9 cellular contexts compared by ENCODE assay signal in the genomic region with DNA sequence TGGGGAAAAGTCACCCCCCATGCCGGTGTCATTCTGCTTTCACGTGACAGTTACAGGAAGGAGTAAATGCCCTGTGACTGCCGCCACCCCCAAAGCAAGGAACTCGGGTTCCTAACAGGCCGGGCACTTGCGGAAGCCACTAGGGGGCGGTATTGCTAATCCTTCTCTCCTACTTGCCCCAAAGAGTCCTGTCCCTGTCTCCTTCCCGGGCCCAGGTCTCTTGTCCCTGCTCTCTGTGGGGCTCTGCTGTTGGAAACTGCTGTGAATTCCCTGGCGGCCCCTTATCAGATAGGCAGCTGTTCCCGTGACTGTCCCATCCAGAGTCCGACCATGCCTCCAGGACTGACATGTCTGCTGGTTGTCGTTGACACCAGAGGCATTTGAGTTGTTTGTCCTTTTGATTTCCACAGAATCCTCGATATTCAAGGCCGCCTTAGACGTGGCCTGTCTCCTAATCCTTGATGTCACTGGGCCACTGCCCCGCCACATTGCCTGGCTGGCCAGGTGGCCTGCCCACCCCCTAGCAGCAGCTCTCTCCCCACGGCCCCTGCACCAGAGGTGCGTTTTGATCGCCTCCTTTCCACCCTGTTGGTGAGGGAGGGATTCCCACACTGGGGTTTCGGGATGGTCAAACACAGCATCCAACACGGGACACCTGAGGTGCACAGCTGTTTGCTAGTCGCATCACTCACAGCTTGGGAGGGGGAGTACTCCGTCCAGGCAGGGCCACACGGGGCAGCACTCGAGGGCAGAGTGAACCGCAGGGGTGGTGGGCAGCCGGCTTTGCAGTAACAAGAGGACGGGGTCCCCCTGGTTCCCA. TPM values are rescaled to one million over a fixed set of nuclear protein-coding genes. Genes with fewer than 3 reads are reported as not detected.
A peak's percentile ranks its signal among the peaks of the same experiment; 100 is the strongest.
DNase-seq lines count a peak whose midpoint lies in the region; ATAC-seq and TF ChIP-seq lines count a peak whose summit lies in the region.
"Had no signal": no experiment of that assay in that cellular context is flagged by ENCODE, and none has a peak within 500 bp of the region (broad histone marks: within the 10 kb centered on the region; RNA-seq: fewer than 3 reads in every experiment).

No MANE protein-coding gene starts in this region.

- no peaks in the 10 kb centered on the region for H3K4me1 Mint-ChIP-seq in activated naive CD4-positive, alpha-beta T cell treated with anti-CD3 and anti-CD28 coated beads for 36 hours (ENCODE audit: low read depth)

- H3K9me3 Mint-ChIP-seq in activated naive CD4-positive, alpha-beta T cell treated with anti-CD3 and anti-CD28 coated beads for 36 hours = no peaks in the 10 kb centered on the region

- peak; percentile 51 for DNase-seq in activated naive CD4-positive, alpha-beta T cell treated with anti-CD3 and anti-CD28 coated beads for 36 hours
- no peak for DNase-seq in activated naive CD4-positive, alpha-beta T cell treated with anti-CD3 and anti-CD28 coated beads, Interleukin-2, amount 50 U/mL, for 16 hours
- DNase-seq in MM.1S (peak; percentile 61), fibroblast of villous mesenchyme (ENCODE audit: low read depth) (peak; percentile 74), prostate gland (ENCODE audit: low spot score) (peak; percentile 51)
- peak; percentile 42 for DNase-seq in activated CD4-positive, CD25-positive, alpha-beta regulatory T cell treated with anti-CD3 and anti-CD28 coated beads, Interleukin-2, amount 50 U/mL, for 72 hours

- H3K27me3 ChIP-seq in MM.1S (replicated peaks; ENCODE audit: insufficient read depth, low read length) (no peaks in the 10 kb centered on the region), prostate gland (replicated peaks; ENCODE audit: insufficient read depth) (no peaks in the 10 kb centered on the region)

- H3K4me1 ChIP-seq in MM.1S (ENCODE audit: low read length) (no peaks in the 10 kb centered on the region), prostate gland (replicated peaks) (no peaks in the 10 kb centered on the region)

- no peaks in the 10 kb centered on the region for H3K9me2 ChIP-seq in MM.1S (replicated peaks; ENCODE audit: insufficient read depth, low read length)

- H3K27ac Mint-ChIP-seq in activated naive CD4-positive, alpha-beta T cell treated with anti-CD3 and anti-CD28 coated beads for 36 hours = no peak overlapping the region

- H3K4me3 ChIP-seq in MM.1S (ENCODE audit: low read length) (no peak overlapping the region), fibroblast of villous mesenchyme (ENCODE audit: low read depth, low read length) (no peak overlapping the region), prostate gland (no peak overlapping the region)

- no peak for TF ChIP-seq POLR2A in prostate gland (IDR thresholded peaks at IDR 0.05)

- WGBS in prostate gland = 62% methylated on average over 27 of the region's 28 CpGs

- intact Hi-C loops in activated naive CD4-positive, alpha-beta T cell treated with anti-CD3 and anti-CD28 coated beads for 36 hours (cut with micrococcal nuclease) = loop anchor here (5.0 kb wide), 1 partner anchor 165 kb away; no protein-coding TSS in a partner anchor
- intact Hi-C loops in prostate gland (cut with DNase I) = loop anchor here (10.0 kb wide), 2 partner anchors 62 to 502 kb away; a partner anchor contains a TSS

- no peaks in the 10 kb centered on the region for H3K9me3 ChIP-seq in MM.1S (replicated peaks; ENCODE audit: insufficient read depth, low read length)
- no peaks in the 10 kb centered on the region for H3K9me3 ChIP-seq in prostate gland

- ATAC-seq in HG02973 (IDR thresholded peaks at IDR 0.05; ENCODE audit: unreplicated experiment) (no peak), GM19328 (IDR thresholded peaks at IDR 0.05; ENCODE audit: unreplicated experiment) (no peak)

- H3K27ac ChIP-seq in MM.1S (ENCODE audit: low read length) = no peak overlapping the region
- no peak overlapping the region for H3K27ac ChIP-seq in prostate gland

- H3K27me3 Mint-ChIP-seq in activated naive CD4-positive, alpha-beta T cell treated with anti-CD3 and anti-CD28 coated beads for 36 hours (ENCODE audit: low read depth) = no peaks in the 10 kb centered on the region

- H3K4me2 ChIP-seq in MM.1S (ENCODE audit: low read depth, low read length) = no peak overlapping the region

- no peak overlapping the region for H3K4me3 Mint-ChIP-seq in activated naive CD4-positive, alpha-beta T cell treated with anti-CD3 and anti-CD28 coated beads for 36 hours

- no peak overlapping the region for H2AFZ ChIP-seq in MM.1S (ENCODE audit: low read length)

- CTCF ChIA-PET in activated naive CD4-positive, alpha-beta T cell treated with anti-CD3 and anti-CD28 coated beads for 36 hours (lab: Charles Lee) = interaction anchor here (0.5 to 1.4 kb wide), 4 partner anchors 24 to 193 kb away, joined by 3 to 5 read pairs (median 5); no protein-coding TSS in a partner anchor

- H3K36me3 ChIP-seq in MM.1S (replicated peaks; ENCODE audit: insufficient read depth, low read length) (no peaks in the 10 kb centered on the region), prostate gland (no peaks in the 10 kb centered on the region)

- H3K9ac ChIP-seq in MM.1S (ENCODE audit: low read length) = no peak overlapping the region

- no peaks in the 10 kb centered on the region for H3K79me2 ChIP-seq in MM.1S (ENCODE audit: low read length)

- peaks cover 6% of the 10 kb centered on the region for H3K36me3 Mint-ChIP-seq in activated naive CD4-positive, alpha-beta T cell treated with anti-CD3 and anti-CD28 coated beads for 36 hours (ENCODE audit: low read depth)

- TF ChIP-seq CTCF in MM.1S (IDR thresholded peaks at IDR 0.05; ENCODE audit: low read length) = peak; percentile 94
- peak; percentile 80 for TF ChIP-seq CTCF in fibroblast of villous mesenchyme (IDR thresholded peaks at IDR 0.05; ENCODE audit: insufficient read depth, low read depth, low read length)
- TF ChIP-seq CTCF in prostate gland (IDR thresholded peaks at IDR 0.05) = peak; percentile 30 to 60 (median 55)

- H3F3A ChIP-seq in MM.1S (ENCODE audit: insufficient read depth, low read length) = no peaks in the 10 kb centered on the region

- no peaks in the 10 kb centered on the region for H4K20me1 ChIP-seq in MM.1S (ENCODE audit: insufficient read depth, low read length)

RNA-seq across cellular contexts. Expression of a gene that starts 37.3 kb away (rescaled TPM):
- 10 to 100 TPM; 30.5 to 31.9 TPM for total RNA-seq in activated naive CD4-positive, alpha-beta T cell treated with anti-CD3 and anti-CD28 coated beads for 36 hours
- total RNA-seq in fibroblast of villous mesenchyme (3.5 and 3.9 TPM in 2 replicates), prostate gland (1 to 10 TPM; 4.2 to 4.9 TPM)

RNA-seq across cellular contexts. Expression of a gene that starts 57.4 kb away (rescaled TPM):
- not detected for total RNA-seq in activated naive CD4-positive, alpha-beta T cell treated with anti-CD3 and anti-CD28 coated beads for 36 hours
- under 0.01 TPM in 1 of 2 replicates, not detected in the other for total RNA-seq in fibroblast of villous mesenchyme
- not detected for total RNA-seq in prostate gland
- total RNA-seq: temporal lobe had no signal
